ENCODE assay signal across 8 cellular contexts in genomic region chr1:230867119-230867902, GRCh38. TPM values are rescaled to one million over a fixed set of nuclear protein-coding genes. Genes with fewer than 3 reads are reported as not detected.
DNase-seq lines count a peak whose midpoint lies in the region; ATAC-seq, FAIRE-seq and TF ChIP-seq lines count a peak whose summit lies in the region.

No MANE protein-coding gene starts in this region.

- peaks cover 19% of the 10 kb centered on the region for H3K4me1 Mint-ChIP-seq in activated CD8-positive, alpha-beta T cell treated with anti-CD3 and anti-CD28 coated beads, Interleukin-2, amount 10 ng/mL, durations not matched to agents 7 days and 5 days (ENCODE audit: low read depth)

- peak overlapping the region; percentile 92 for H3K27ac ChIP-seq in hepatocyte

- H3K9me3 ChIP-seq in hepatocyte (ENCODE audit: low read depth) (no peaks in the 10 kb centered on the region), skeletal muscle satellite cell (replicated peaks; ENCODE audit: low read length) (no peaks in the 10 kb centered on the region)

- DNase-seq in HT-29 (ENCODE audit: low spot score): peak; percentile 51
- DNase-seq in activated CD8-positive, alpha-beta T cell treated with anti-CD3 and anti-CD28 coated beads, Interleukin-2, amount 10 ng/mL, durations not matched to agents 7 days and 5 days: no peak
- DNase-seq in hepatocyte (ENCODE audit: low spot score): no peak
- DNase-seq in activated CD4-positive, CD25-positive, alpha-beta regulatory T cell (lab: John Stamatoyannopoulos, UW): no peak
- DNase-seq in stimulated activated CD4-positive, alpha-beta T cell treated with anti-CD3 and anti-CD28 coated beads, Interleukin-15, amount 100 ng/mL, for 24 hours: no peak
- no peak for DNase-seq in GM12892 (ENCODE audit: insufficient read length)

- no peak overlapping the region for H3K27ac Mint-ChIP-seq in activated CD8-positive, alpha-beta T cell treated with anti-CD3 and anti-CD28 coated beads, Interleukin-2, amount 10 ng/mL, durations not matched to agents 7 days and 5 days

- peak overlapping the region; percentile 98 for H3K4me3 ChIP-seq in hepatocyte
- H3K4me3 ChIP-seq in skeletal muscle satellite cell (ENCODE audit: low read length): peak overlapping the region; percentile 97

- H3K4me3 Mint-ChIP-seq in activated CD8-positive, alpha-beta T cell treated with anti-CD3 and anti-CD28 coated beads, Interleukin-2, amount 10 ng/mL, durations not matched to agents 7 days and 5 days: peak overlapping the region; percentile 78

- peak overlapping the region; percentile 97 for H2AFZ ChIP-seq in hepatocyte

- no peaks in the 10 kb centered on the region for H3K36me3 ChIP-seq in hepatocyte (replicated peaks; ENCODE audit: insufficient read depth, low read depth)
- no peaks in the 10 kb centered on the region for H3K36me3 ChIP-seq in skeletal muscle satellite cell (ENCODE audit: insufficient read depth, low read length)

- no peaks in the 10 kb centered on the region for H3K36me3 Mint-ChIP-seq in activated CD8-positive, alpha-beta T cell treated with anti-CD3 and anti-CD28 coated beads, Interleukin-2, amount 10 ng/mL, durations not matched to agents 7 days and 5 days (ENCODE audit: low read depth)

- H3K4me2 ChIP-seq in hepatocyte (peak overlapping the region; percentile 94), skeletal muscle satellite cell (ENCODE audit: low read length) (peak overlapping the region; percentile 89)

- no peak for ATAC-seq in activated CD8-positive, alpha-beta T cell treated with anti-CD3 and anti-CD28 coated beads, Interleukin-2, amount 10 ng/mL, durations not matched to agents 7 days and 5 days
- no peak for ATAC-seq in HG03108 (IDR thresholded peaks at IDR 0.05; ENCODE audit: unreplicated experiment)

- CTCF ChIA-PET in activated CD8-positive, alpha-beta T cell treated with anti-CD3 and anti-CD28 coated beads, Interleukin-2, amount 10 ng/mL, durations not matched to agents 7 days and 5 days (lab: Charles Lee): interaction anchor here (0.6 to 1.7 kb wide), 2 partner anchors 49 to 224 kb away, joined by 3 to 5 read pairs; no protein-coding TSS in a partner anchor

- POLR2A ChIA-PET in activated CD8-positive, alpha-beta T cell treated with anti-CD3 and anti-CD28 coated beads, Interleukin-2, amount 10 ng/mL, durations not matched to agents 7 days and 5 days (lab: Charles Lee): interaction anchor here (0.9 kb wide), 1 partner anchor 9 kb away, joined by 3 read pairs; no protein-coding TSS in a partner anchor

- peaks cover 41% of the 10 kb centered on the region for H3K27me3 Mint-ChIP-seq in activated CD8-positive, alpha-beta T cell treated with anti-CD3 and anti-CD28 coated beads, Interleukin-2, amount 10 ng/mL, durations not matched to agents 7 days and 5 days (ENCODE audit: low read depth)

- 17% methylated on average over 17 of the region's 17 CpGs for WGBS in hepatocyte (ENCODE audit: low lambda C conversion rate, missing lambda C conversion rate)

- H4K20me1 ChIP-seq in hepatocyte (ENCODE audit: insufficient read depth, poor library complexity, severe bottlenecking): no peaks in the 10 kb centered on the region

- peak overlapping the region; percentile 95 for H3K9ac ChIP-seq in skeletal muscle satellite cell (ENCODE audit: low read depth, low read length)

- H3K27me3 ChIP-seq in hepatocyte (no peaks in the 10 kb centered on the region), skeletal muscle satellite cell (ENCODE audit: control insufficient read depth, insufficient read depth, low read length) (no peaks in the 10 kb centered on the region)

- H3K9me3 Mint-ChIP-seq in activated CD8-positive, alpha-beta T cell treated with anti-CD3 and anti-CD28 coated beads, Interleukin-2, amount 10 ng/mL, durations not matched to agents 7 days and 5 days (ENCODE audit: insufficient read depth): no peaks in the 10 kb centered on the region

- no peaks in the 10 kb centered on the region for H3K9me2 ChIP-seq in hepatocyte (replicated peaks; ENCODE audit: insufficient read depth)

- TF ChIP-seq CTCF in hepatocyte (IDR thresholded peaks at IDR 0.05; ENCODE audit: poor library complexity): no peak

- peaks cover 58% of the 10 kb centered on the region for H3K79me2 ChIP-seq in hepatocyte

- TF ChIP-seq POLR2A in GM12892 (IDR thresholded peaks at IDR 0.05; ENCODE audit: low read depth, low read length): no peak

- no peak for FAIRE-seq in GM12892 (lab: Jason Lieb, UNC)

- H3K4me1 ChIP-seq in hepatocyte (ENCODE audit: insufficient read depth) (peaks cover 36% of the 10 kb centered on the region), skeletal muscle satellite cell (ENCODE audit: control insufficient read depth, insufficient read depth, low read length) (peaks cover 52% of the 10 kb centered on the region)

RNA-seq across cellular contexts. Expression of gene C1orf198, which starts 1.0 kb away (rescaled TPM):
- 29.7 and 35.0 TPM in 2 replicates for total RNA-seq in HT-29 (2014; rRNA removed; shearing (Covaris generic))
- 1 to 10 TPM; 2.5 to 2.6 TPM for total RNA-seq in activated CD8-positive, alpha-beta T cell treated with anti-CD3 and anti-CD28 coated beads, Interleukin-2, amount 10 ng/mL, durations not matched to agents 7 days and 5 days
- 54.1 and 56.9 TPM in 2 replicates for total RNA-seq in hepatocyte
- polyA plus RNA-seq in hepatocyte: 41.4 and 50.1 TPM in 2 replicates
- 12.9 and 33.9 TPM in 2 replicates for total RNA-seq in skeletal muscle satellite cell (2012; rRNA removed)
- polyA plus RNA-seq in GM12892 (2012; ENCODE audit: missing spikeins): 1.4 TPM
